21 cellular contexts compared by ENCODE assay signal in the genomic region with DNA sequence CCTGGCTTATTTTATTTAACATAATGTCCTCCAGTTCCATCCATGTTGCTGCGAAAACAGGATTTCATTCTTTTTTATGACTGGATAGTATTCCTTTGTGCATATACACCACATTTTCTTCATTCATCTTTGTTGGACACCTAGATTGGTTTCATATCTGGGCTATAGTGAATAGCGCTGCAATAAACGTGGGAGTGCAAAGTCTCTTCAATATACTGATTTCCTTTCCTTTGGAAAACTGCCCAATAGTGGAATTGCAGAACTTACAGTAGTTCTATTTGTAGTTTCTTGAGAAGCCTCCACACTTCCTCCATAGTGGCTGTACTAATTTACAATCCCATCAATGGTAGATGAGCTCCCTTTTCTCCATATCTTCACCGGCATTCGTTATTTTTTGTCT.
DNase-seq lines count a peak whose midpoint lies in the region; ATAC-seq, FAIRE-seq and TF ChIP-seq lines count a peak whose summit lies in the region.
"Had no signal": no experiment of that assay in that cellular context is flagged by ENCODE, and none has a peak within 500 bp of the region (broad histone marks: within the 10 kb centered on the region; RNA-seq: fewer than 3 reads in every experiment).

No MANE protein-coding gene starts in this region.

- H3K4me2 ChIP-seq in KMS-11, result peak overlapping the region; percentile 2; the same call in 1 of the 2 replicates
- H3K4me2 ChIP-seq: A549; BLaER1 treated with 17β-estradiol and CSF1 and Interleukin-3, amounts not matched to agents 10 nM and 100 nM had no signal

- H3K4me3 Mint-ChIP-seq in T-helper 17 cell, result no peak overlapping the region
- no peak overlapping the region for H3K4me3 Mint-ChIP-seq in osteocyte (ENCODE audit: unreplicated experiment)
- H3K4me3 Mint-ChIP-seq: B cell; CD4-positive, alpha-beta T cell; CD8-positive, alpha-beta T cell had no signal

- H3K36me3 ChIP-seq in KMS-11 (ENCODE audit: insufficient read depth) (no peaks in the 10 kb centered on the region), mucosa of descending colon (ENCODE audit: low read depth) (no peaks in the 10 kb centered on the region), kidney (ENCODE audit: control insufficient read depth in 1 of 2, insufficient read depth in 2 of 2, low read length in 2 of 2) (no peaks in the 10 kb centered on the region)
- H3K36me3 ChIP-seq: BLaER1 treated with 17β-estradiol and CSF1 and Interleukin-3, amounts not matched to agents 10 nM and 100 nM had no signal

- H3K27ac Mint-ChIP-seq in T-helper 17 cell (peak overlapping the region; percentile 45), osteocyte (ENCODE audit: unreplicated experiment) (no peak overlapping the region)
- H3K27ac Mint-ChIP-seq: B cell; CD4-positive, alpha-beta T cell; CD8-positive, alpha-beta T cell had no signal

- H3K4me1 ChIP-seq in KMS-11 (ENCODE audit: low read depth, poor library complexity, severe bottlenecking) (peaks cover 60% of the 10 kb centered on the region), mucosa of descending colon (ENCODE audit: low read depth) (peaks cover 7% of the 10 kb centered on the region), kidney (ENCODE audit: control insufficient read depth in 1 of 2, insufficient read depth in 1 of 2, low read depth in 1 of 2, low read length in 2 of 2) (no peaks in the 10 kb centered on the region)
- H3K4me1 ChIP-seq: A549, Caco-2 had no signal

- TF ChIP-seq CTCF in KMS-11 (conservative IDR thresholded peaks at IDR 0.05; ENCODE audit: low read depth, low read length) (no peak), mucosa of descending colon (IDR thresholded peaks at IDR 0.05) (no peak), kidney (IDR thresholded peaks at IDR 0.05; ENCODE audit: borderline replicate concordance, extremely low read depth, insufficient read depth) (no peak), osteocyte (IDR thresholded peaks at IDR 0.05) (no peak)

- ATAC-seq in T-helper 17 cell (no peak), mucosa of descending colon (peak; percentile 87), GM18870 (IDR thresholded peaks at IDR 0.05; ENCODE audit: unreplicated experiment) (no peak)
- ATAC-seq: A549; CD8-positive, alpha-beta T cell had no signal

- H3K27ac ChIP-seq in KMS-11, result no peak overlapping the region
- H3K27ac ChIP-seq in kidney (ENCODE audit: low read depth in 2 of 2, low read length in 2 of 2), result no peak overlapping the region
- H3K27ac ChIP-seq: 22Rv1; A549; BLaER1 treated with 17β-estradiol and CSF1 and Interleukin-3, amounts not matched to agents 10 nM and 100 nM; C4-2B had no signal

- no peaks in the 10 kb centered on the region for H4K20me1 ChIP-seq in KMS-11 (ENCODE audit: insufficient read depth)
- H4K20me1 ChIP-seq: BLaER1 treated with 17β-estradiol and CSF1 and Interleukin-3, amounts not matched to agents 10 nM and 100 nM had no signal

- H3K27me3 Mint-ChIP-seq in T-helper 17 cell (peaks cover 16% of the 10 kb centered on the region), osteocyte (ENCODE audit: unreplicated experiment) (peaks cover 34% of the 10 kb centered on the region)

- H3K9ac ChIP-seq in KMS-11 (no peak overlapping the region), kidney (ENCODE audit: low read length in 2 of 2) (no peak overlapping the region)
- H3K9ac ChIP-seq: BLaER1 treated with 17β-estradiol and CSF1 and Interleukin-3, amounts not matched to agents 10 nM and 100 nM had no signal

- no peak for DNase-seq in T-helper 17 cell
- DNase-seq in mucosa of descending colon, result peak in 1 of 3 donors; percentile 29
- DNase-seq in kidney, result no peak
- DNase-seq in osteocyte (ENCODE audit: extremely low spot score, unreplicated experiment), result no peak
- DNase-seq: AML-193; Caco-2; Calu3; CD4-positive, alpha-beta T cell; CD8-positive, alpha-beta T cell; DMS79 treated with DMSO at 0.1 percent for 48 hours; GF-D8 had no signal

- H3K27me3 ChIP-seq in KMS-11 (ENCODE audit: insufficient read depth, low read depth), result no peaks in the 10 kb centered on the region
- H3K27me3 ChIP-seq: BLaER1 treated with 17β-estradiol and CSF1 and Interleukin-3, amounts not matched to agents 10 nM and 100 nM had no signal

- H3K9me3 ChIP-seq in T-helper 17 cell (ENCODE audit: control insufficient read depth, low read length, poor library complexity, severe bottlenecking) (no peaks in the 10 kb centered on the region), mucosa of descending colon (no peaks in the 10 kb centered on the region), kidney (ENCODE audit: control insufficient read depth in 1 of 2, low read length in 2 of 2) (no peaks in the 10 kb centered on the region)
- H3K9me3 ChIP-seq: A549; BLaER1 treated with 17β-estradiol and CSF1 and Interleukin-3, amounts not matched to agents 10 nM and 100 nM; Caco-2 had no signal

- H3K4me1 Mint-ChIP-seq in T-helper 17 cell, result peaks cover 12% of the 10 kb centered on the region
- H3K4me1 Mint-ChIP-seq in osteocyte (ENCODE audit: unreplicated experiment), result no peaks in the 10 kb centered on the region
- H3K4me1 Mint-ChIP-seq: B cell had no signal

- H3K9me3 Mint-ChIP-seq in osteocyte (ENCODE audit: unreplicated experiment), result no peaks in the 10 kb centered on the region
- H3K9me3 Mint-ChIP-seq: CD4-positive, alpha-beta T cell; CD8-positive, alpha-beta T cell had no signal

- H3K4me3 ChIP-seq in KMS-11 (IDR thresholded peaks at IDR 0.05; ENCODE audit: insufficient read depth, low read depth, low read length) (no peak overlapping the region), mucosa of descending colon (no peak overlapping the region), kidney (ENCODE audit: low read length in 2 of 2) (no peak overlapping the region)
- H3K4me3 ChIP-seq: A549; BLaER1 treated with 17β-estradiol and CSF1 and Interleukin-3, amounts not matched to agents 10 nM and 100 nM had no signal

- H3K36me3 Mint-ChIP-seq in T-helper 17 cell (ENCODE audit: low read depth), result no peaks in the 10 kb centered on the region
- no peaks in the 10 kb centered on the region for H3K36me3 Mint-ChIP-seq in osteocyte (ENCODE audit: unreplicated experiment)
- H3K36me3 Mint-ChIP-seq: CD8-positive, alpha-beta T cell had no signal

- no peaks in the 10 kb centered on the region for H3K79me2 ChIP-seq in KMS-11 (ENCODE audit: insufficient read depth, low read depth)

- no peak for FAIRE-seq in kidney (lab: Jason Lieb, UNC)
- FAIRE-seq: D721Med, G401.6, GM12891 had no signal

- intact Hi-C loops in mucosa of descending colon (cut with DNase I, micrococcal nuclease), result no loop called here
- intact Hi-C loops in kidney (cut with DNase I), result no loop called here

- no peak overlapping the region for H2AFZ ChIP-seq in KMS-11 (ENCODE audit: low read depth)
